Comparison of ENCODE assay signal across 1 cellular context in the genomic region with DNA sequence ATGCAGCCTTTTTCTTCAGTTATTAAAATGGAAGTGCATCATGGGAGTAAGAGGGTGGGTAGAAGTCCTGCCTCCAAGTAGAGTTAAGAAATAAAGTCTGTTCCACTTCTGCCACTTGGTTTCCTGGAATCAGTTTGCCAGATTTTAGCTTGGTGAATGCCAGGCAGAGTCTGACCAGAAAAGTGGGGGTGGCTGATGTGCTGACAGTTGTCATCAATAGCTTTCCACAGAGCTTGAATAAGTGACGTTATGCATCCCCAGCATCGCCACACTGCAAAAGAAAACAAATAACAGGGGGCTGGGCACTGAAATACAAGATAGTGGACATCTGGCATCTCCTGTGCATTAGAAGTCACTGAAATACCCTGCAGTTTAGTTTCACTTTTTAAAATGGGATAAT.
TF ChIP-seq lines count a peak whose summit lies in the region.

No MANE protein-coding gene starts in this region.

TF ChIP-seq in SK-N-SH treated with all-trans-retinoic acid at 6 μM for 48 hours, 23 proteins besides CTCF, POLR2A, EP300 and RAD21 (continued from another document):
- TF ChIP-seq, protein P1, sequence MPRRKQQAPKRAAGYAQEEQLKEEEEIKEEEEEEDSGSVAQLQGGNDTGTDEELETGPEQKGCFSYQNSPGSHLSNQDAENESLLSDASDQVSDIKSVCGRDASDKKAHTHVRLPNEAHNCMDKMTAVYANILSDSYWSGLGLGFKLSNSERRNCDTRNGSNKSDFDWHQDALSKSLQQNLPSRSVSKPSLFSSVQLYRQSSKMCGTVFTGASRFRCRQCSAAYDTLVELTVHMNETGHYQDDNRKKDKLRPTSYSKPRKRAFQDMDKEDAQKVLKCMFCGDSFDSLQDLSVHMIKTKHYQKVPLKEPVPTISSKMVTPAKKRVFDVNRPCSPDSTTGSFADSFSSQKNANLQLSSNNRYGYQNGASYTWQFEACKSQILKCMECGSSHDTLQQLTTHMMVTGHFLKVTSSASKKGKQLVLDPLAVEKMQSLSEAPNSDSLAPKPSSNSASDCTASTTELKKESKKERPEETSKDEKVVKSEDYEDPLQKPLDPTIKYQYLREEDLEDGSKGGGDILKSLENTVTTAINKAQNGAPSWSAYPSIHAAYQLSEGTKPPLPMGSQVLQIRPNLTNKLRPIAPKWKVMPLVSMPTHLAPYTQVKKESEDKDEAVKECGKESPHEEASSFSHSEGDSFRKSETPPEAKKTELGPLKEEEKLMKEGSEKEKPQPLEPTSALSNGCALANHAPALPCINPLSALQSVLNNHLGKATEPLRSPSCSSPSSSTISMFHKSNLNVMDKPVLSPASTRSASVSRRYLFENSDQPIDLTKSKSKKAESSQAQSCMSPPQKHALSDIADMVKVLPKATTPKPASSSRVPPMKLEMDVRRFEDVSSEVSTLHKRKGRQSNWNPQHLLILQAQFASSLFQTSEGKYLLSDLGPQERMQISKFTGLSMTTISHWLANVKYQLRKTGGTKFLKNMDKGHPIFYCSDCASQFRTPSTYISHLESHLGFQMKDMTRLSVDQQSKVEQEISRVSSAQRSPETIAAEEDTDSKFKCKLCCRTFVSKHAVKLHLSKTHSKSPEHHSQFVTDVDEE (CRISPR knock-in tag; IDR thresholded peaks at IDR 0.05), result no peak
- TF ChIP-seq, protein P2, sequence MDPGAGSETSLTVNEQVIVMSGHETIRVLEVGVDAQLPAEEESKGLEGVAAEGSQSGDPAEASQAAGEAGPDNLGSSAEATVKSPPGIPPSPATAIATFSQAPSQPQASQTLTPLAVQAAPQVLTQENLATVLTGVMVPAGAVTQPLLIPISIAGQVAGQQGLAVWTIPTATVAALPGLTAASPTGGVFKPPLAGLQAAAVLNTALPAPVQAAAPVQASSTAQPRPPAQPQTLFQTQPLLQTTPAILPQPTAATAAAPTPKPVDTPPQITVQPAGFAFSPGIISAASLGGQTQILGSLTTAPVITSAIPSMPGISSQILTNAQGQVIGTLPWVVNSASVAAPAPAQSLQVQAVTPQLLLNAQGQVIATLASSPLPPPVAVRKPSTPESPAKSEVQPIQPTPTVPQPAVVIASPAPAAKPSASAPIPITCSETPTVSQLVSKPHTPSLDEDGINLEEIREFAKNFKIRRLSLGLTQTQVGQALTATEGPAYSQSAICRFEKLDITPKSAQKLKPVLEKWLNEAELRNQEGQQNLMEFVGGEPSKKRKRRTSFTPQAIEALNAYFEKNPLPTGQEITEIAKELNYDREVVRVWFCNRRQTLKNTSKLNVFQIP (CRISPR knock-in tag; IDR thresholded peaks at IDR 0.05; ENCODE audit: borderline replicate concordance, low read depth), result no peak
- TF ChIP-seq TCF4 (CRISPR knock-in tag; IDR thresholded peaks at IDR 0.05; ENCODE audit: borderline replicate concordance) (no peak), RARB (CRISPR knock-in tag; IDR thresholded peaks at IDR 0.05) (no peak), TOX (CRISPR knock-in tag; IDR thresholded peaks at IDR 0.05; ENCODE audit: borderline replicate concordance) (no peak), SNAI2 (CRISPR knock-in tag; IDR thresholded peaks at IDR 0.05) (no peak), ZC3H10 (CRISPR knock-in tag; IDR thresholded peaks at IDR 0.05) (no peak), OSR1 (CRISPR knock-in tag; IDR thresholded peaks at IDR 0.05) (no peak), CSDC2 (CRISPR knock-in tag; IDR thresholded peaks at IDR 0.05) (no peak)
- TF ChIP-seq, protein P3, sequence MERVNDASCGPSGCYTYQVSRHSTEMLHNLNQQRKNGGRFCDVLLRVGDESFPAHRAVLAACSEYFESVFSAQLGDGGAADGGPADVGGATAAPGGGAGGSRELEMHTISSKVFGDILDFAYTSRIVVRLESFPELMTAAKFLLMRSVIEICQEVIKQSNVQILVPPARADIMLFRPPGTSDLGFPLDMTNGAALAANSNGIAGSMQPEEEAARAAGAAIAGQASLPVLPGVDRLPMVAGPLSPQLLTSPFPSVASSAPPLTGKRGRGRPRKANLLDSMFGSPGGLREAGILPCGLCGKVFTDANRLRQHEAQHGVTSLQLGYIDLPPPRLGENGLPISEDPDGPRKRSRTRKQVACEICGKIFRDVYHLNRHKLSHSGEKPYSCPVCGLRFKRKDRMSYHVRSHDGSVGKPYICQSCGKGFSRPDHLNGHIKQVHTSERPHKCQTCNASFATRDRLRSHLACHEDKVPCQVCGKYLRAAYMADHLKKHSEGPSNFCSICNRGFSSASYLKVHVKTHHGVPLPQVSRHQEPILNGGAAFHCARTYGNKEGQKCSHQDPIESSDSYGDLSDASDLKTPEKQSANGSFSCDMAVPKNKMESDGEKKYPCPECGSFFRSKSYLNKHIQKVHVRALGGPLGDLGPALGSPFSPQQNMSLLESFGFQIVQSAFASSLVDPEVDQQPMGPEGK (CRISPR knock-in tag; IDR thresholded peaks at IDR 0.05; ENCODE audit: borderline replicate concordance), result no peak
